Comparison of ENCODE assay signal across 1 cellular context in the genomic region with DNA sequence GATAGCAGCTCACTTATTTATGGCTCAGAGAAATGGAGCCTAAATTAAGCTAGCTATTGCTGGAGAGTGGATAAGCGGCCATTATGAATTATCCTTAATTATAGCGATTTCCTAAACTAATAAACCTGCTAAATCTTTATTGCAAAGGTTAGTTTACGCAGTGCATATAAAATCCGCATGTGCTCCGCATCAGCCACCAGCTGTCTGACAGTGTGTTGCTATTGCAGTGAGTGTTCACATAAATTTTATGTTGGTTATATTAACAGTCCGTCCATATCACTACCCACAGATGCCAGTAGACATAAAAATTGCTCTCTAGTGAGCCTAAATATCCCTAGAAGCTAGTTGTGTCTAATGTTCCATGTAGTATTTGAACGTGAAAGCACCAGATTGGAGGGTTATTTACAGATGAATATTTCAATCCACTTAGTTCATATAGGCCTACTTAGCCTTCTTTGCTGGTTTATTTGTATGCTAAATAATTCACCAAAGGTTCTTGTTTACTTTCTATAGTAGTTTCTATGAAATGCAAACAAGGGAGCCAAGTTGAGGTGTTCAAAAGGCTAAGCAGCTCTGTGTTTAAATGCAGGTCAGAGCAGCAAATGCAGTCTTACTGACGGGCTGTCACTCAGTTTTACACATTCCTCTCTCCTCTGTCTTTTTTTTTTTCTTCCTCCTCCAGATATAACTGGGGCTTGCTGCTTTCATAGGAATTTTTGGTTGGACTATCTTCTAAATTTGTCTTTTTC.
TF ChIP-seq lines count a peak whose summit lies in the region.

No MANE protein-coding gene starts in this region.

TF ChIP-seq in HepG2, 621 proteins besides CTCF, POLR2A, EP300 and RAD21 (continued from another document and continues in another):
- TF ChIP-seq ZSCAN20 (CRISPR knock-in tag; IDR thresholded peaks at IDR 0.05; ENCODE audit: borderline replicate concordance) (no peak), ZMYM3 (CRISPR knock-in tag; IDR thresholded peaks at IDR 0.05) (no peak), ONECUT2 (CRISPR knock-in tag; IDR thresholded peaks at IDR 0.05) (no peak), ZBTB3 (CRISPR knock-in tag; IDR thresholded peaks at IDR 0.05; ENCODE audit: borderline replicate concordance, low read depth) (no peak), ZNF225 (CRISPR knock-in tag; IDR thresholded peaks at IDR 0.05) (no peak), EED (CRISPR knock-in tag; IDR thresholded peaks at IDR 0.05) (no peak), EHMT2 (IDR thresholded peaks at IDR 0.05; ENCODE audit: borderline replicate concordance, low read depth, low read length) (no peak), ZNF44 (CRISPR knock-in tag; IDR thresholded peaks at IDR 0.05) (no peak), KLF6 (CRISPR knock-in tag; IDR thresholded peaks at IDR 0.05) (no peak), ARNT (IDR thresholded peaks at IDR 0.05) (no peak), ZFP90 (CRISPR knock-in tag; IDR thresholded peaks at IDR 0.05; ENCODE audit: borderline replicate concordance) (no peak), SOX5 (CRISPR knock-in tag; IDR thresholded peaks at IDR 0.05; ENCODE audit: borderline replicate concordance) (0 out of 2 replicates have a peak, but pooled peaks have one; percentile 24), KLF11 (CRISPR knock-in tag; IDR thresholded peaks at IDR 0.05) (no peak), NFKB2 (CRISPR knock-in tag; IDR thresholded peaks at IDR 0.05; ENCODE audit: borderline replicate concordance) (no peak), HDAC1 (CRISPR knock-in tag; IDR thresholded peaks at IDR 0.05) (no peak), TCF12 (IDR thresholded peaks at IDR 0.05) (no peak), TCF12 (CRISPR knock-in tag; IDR thresholded peaks at IDR 0.05) (no peak), ZNF282 (IDR thresholded peaks at IDR 0.05; ENCODE audit: partially characterized antibody) (no peak), ZNF761 (CRISPR knock-in tag; conservative IDR thresholded peaks at IDR 0.05) (no peak), ISL2 (CRISPR knock-in tag; IDR thresholded peaks at IDR 0.05) (no peak; the same call in 1 of the 2 replicates)
- TF ChIP-seq, protein P1, sequence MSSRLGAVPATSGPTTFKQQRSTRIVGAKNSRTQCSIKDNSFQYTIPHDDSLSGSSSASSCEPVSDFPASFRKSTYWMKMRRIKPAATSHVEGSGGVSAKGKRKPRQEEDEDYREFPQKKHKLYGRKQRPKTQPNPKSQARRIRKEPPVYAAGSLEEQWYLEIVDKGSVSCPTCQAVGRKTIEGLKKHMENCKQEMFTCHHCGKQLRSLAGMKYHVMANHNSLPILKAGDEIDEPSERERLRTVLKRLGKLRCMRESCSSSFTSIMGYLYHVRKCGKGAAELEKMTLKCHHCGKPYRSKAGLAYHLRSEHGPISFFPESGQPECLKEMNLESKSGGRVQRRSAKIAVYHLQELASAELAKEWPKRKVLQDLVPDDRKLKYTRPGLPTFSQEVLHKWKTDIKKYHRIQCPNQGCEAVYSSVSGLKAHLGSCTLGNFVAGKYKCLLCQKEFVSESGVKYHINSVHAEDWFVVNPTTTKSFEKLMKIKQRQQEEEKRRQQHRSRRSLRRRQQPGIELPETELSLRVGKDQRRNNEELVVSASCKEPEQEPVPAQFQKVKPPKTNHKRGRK (CRISPR knock-in tag; IDR thresholded peaks at IDR 0.05), result no peak
- TF ChIP-seq, protein P2, sequence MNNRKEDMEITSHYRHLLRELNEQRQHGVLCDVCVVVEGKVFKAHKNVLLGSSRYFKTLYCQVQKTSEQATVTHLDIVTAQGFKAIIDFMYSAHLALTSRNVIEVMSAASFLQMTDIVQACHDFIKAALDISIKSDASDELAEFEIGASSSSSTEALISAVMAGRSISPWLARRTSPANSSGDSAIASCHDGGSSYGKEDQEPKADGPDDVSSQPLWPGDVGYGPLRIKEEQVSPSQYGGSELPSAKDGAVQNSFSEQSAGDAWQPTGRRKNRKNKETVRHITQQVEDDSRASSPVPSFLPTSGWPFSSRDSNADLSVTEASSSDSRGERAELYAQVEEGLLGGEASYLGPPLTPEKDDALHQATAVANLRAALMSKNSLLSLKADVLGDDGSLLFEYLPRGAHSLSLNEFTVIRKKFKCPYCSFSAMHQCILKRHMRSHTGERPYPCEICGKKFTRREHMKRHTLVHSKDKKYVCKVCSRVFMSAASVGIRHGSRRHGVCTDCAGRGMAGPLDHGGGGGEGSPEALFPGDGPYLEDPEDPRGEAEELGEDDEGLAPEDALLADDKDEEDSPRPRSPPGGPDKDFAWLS (CRISPR knock-in tag; IDR thresholded peaks at IDR 0.05; ENCODE audit: borderline replicate concordance), result no peak
- TF ChIP-seq, protein P3, sequence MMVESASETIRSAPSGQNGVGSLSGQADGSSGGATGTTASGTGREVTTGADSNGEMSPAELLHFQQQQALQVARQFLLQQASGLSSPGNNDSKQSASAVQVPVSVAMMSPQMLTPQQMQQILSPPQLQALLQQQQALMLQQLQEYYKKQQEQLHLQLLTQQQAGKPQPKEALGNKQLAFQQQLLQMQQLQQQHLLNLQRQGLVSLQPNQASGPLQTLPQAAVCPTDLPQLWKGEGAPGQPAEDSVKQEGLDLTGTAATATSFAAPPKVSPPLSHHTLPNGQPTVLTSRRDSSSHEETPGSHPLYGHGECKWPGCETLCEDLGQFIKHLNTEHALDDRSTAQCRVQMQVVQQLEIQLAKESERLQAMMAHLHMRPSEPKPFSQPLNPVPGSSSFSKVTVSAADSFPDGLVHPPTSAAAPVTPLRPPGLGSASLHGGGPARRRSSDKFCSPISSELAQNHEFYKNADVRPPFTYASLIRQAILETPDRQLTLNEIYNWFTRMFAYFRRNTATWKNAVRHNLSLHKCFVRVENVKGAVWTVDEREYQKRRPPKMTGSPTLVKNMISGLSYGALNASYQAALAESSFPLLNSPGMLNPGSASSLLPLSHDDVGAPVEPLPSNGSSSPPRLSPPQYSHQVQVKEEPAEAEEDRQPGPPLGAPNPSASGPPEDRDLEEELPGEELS (CRISPR knock-in tag; IDR thresholded peaks at IDR 0.05), result peak; percentile 43; the same call in 1 of the 2 replicates
- TF ChIP-seq, protein P4, sequence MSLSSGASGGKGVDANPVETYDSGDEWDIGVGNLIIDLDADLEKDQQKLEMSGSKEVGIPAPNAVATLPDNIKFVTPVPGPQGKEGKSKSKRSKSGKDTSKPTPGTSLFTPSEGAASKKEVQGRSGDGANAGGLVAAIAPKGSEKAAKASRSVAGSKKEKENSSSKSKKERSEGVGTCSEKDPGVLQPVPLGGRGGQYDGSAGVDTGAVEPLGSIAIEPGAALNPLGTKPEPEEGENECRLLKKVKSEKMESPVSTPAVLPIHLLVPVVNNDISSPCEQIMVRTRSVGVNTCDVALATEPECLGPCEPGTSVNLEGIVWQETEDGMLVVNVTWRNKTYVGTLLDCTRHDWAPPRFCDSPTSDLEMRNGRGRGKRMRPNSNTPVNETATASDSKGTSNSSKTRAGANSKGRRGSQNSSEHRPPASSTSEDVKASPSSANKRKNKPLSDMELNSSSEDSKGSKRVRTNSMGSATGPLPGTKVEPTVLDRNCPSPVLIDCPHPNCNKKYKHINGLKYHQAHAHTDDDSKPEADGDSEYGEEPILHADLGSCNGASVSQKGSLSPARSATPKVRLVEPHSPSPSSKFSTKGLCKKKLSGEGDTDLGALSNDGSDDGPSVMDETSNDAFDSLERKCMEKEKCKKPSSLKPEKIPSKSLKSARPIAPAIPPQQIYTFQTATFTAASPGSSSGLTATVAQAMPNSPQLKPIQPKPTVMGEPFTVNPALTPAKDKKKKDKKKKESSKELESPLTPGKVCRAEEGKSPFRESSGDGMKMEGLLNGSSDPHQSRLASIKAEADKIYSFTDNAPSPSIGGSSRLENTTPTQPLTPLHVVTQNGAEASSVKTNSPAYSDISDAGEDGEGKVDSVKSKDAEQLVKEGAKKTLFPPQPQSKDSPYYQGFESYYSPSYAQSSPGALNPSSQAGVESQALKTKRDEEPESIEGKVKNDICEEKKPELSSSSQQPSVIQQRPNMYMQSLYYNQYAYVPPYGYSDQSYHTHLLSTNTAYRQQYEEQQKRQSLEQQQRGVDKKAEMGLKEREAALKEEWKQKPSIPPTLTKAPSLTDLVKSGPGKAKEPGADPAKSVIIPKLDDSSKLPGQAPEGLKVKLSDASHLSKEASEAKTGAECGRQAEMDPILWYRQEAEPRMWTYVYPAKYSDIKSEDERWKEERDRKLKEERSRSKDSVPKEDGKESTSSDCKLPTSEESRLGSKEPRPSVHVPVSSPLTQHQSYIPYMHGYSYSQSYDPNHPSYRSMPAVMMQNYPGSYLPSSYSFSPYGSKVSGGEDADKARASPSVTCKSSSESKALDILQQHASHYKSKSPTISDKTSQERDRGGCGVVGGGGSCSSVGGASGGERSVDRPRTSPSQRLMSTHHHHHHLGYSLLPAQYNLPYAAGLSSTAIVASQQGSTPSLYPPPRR (CRISPR knock-in tag; IDR thresholded peaks at IDR 0.05; ENCODE audit: borderline replicate concordance), result peak; percentile 77
- TF ChIP-seq, protein P5, sequence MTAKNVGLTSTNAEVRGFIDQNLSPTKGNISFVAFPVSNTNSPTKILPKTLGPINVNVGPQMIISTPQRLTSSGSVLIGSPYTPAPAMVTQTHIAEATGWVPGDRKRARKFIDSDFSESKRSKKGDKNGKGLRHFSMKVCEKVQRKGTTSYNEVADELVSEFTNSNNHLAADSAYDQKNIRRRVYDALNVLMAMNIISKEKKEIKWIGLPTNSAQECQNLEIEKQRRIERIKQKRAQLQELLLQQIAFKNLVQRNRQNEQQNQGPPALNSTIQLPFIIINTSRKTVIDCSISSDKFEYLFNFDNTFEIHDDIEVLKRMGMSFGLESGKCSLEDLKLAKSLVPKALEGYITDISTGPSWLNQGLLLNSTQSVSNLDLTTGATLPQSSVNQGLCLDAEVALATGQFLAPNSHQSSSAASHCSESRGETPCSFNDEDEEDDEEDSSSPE (CRISPR knock-in tag; IDR thresholded peaks at IDR 0.05), result no peak
- TF ChIP-seq, protein P6, sequence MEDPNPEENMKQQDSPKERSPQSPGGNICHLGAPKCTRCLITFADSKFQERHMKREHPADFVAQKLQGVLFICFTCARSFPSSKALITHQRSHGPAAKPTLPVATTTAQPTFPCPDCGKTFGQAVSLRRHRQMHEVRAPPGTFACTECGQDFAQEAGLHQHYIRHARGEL (CRISPR knock-in tag; IDR thresholded peaks at IDR 0.05), result no peak
- TF ChIP-seq, protein P7, sequence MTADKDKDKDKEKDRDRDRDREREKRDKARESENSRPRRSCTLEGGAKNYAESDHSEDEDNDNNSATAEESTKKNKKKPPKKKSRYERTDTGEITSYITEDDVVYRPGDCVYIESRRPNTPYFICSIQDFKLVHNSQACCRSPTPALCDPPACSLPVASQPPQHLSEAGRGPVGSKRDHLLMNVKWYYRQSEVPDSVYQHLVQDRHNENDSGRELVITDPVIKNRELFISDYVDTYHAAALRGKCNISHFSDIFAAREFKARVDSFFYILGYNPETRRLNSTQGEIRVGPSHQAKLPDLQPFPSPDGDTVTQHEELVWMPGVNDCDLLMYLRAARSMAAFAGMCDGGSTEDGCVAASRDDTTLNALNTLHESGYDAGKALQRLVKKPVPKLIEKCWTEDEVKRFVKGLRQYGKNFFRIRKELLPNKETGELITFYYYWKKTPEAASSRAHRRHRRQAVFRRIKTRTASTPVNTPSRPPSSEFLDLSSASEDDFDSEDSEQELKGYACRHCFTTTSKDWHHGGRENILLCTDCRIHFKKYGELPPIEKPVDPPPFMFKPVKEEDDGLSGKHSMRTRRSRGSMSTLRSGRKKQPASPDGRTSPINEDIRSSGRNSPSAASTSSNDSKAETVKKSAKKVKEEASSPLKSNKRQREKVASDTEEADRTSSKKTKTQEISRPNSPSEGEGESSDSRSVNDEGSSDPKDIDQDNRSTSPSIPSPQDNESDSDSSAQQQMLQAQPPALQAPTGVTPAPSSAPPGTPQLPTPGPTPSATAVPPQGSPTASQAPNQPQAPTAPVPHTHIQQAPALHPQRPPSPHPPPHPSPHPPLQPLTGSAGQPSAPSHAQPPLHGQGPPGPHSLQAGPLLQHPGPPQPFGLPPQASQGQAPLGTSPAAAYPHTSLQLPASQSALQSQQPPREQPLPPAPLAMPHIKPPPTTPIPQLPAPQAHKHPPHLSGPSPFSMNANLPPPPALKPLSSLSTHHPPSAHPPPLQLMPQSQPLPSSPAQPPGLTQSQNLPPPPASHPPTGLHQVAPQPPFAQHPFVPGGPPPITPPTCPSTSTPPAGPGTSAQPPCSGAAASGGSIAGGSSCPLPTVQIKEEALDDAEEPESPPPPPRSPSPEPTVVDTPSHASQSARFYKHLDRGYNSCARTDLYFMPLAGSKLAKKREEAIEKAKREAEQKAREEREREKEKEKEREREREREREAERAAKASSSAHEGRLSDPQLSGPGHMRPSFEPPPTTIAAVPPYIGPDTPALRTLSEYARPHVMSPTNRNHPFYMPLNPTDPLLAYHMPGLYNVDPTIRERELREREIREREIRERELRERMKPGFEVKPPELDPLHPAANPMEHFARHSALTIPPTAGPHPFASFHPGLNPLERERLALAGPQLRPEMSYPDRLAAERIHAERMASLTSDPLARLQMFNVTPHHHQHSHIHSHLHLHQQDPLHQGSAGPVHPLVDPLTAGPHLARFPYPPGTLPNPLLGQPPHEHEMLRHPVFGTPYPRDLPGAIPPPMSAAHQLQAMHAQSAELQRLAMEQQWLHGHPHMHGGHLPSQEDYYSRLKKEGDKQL (CRISPR knock-in tag; IDR thresholded peaks at IDR 0.05; ENCODE audit: low read depth), result 0 out of 2 replicates have a peak, but pooled peaks have one; percentile 22
- TF ChIP-seq, protein P8, sequence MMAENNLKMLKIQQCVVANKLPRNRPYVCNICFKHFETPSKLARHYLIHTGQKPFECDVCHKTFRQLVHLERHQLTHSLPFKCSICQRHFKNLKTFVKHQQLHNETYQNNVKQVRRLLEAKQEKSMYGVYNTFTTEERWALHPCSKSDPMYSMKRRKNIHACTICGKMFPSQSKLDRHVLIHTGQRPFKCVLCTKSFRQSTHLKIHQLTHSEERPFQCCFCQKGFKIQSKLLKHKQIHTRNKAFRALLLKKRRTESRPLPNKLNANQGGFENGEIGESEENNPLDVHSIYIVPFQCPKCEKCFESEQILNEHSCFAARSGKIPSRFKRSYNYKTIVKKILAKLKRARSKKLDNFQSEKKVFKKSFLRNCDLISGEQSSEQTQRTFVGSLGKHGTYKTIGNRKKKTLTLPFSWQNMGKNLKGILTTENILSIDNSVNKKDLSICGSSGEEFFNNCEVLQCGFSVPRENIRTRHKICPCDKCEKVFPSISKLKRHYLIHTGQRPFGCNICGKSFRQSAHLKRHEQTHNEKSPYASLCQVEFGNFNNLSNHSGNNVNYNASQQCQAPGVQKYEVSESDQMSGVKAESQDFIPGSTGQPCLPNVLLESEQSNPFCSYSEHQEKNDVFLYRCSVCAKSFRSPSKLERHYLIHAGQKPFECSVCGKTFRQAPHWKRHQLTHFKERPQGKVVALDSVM (CRISPR knock-in tag; IDR thresholded peaks at IDR 0.05), result no peak
- TF ChIP-seq, protein P9, sequence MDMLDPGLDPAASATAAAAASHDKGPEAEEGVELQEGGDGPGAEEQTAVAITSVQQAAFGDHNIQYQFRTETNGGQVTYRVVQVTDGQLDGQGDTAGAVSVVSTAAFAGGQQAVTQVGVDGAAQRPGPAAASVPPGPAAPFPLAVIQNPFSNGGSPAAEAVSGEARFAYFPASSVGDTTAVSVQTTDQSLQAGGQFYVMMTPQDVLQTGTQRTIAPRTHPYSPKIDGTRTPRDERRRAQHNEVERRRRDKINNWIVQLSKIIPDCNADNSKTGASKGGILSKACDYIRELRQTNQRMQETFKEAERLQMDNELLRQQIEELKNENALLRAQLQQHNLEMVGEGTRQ (IDR thresholded peaks at IDR 0.05; ENCODE audit: low read depth, low read length), result no peak
- TF ChIP-seq, protein P9 (CRISPR knock-in tag; IDR thresholded peaks at IDR 0.05; ENCODE audit: borderline replicate concordance), result no peak
